12 cellular contexts compared by ENCODE assay signal in genomic region chr2:235087812-235088607, GRCh38.
DNase-seq lines count a peak whose midpoint lies in the region; ATAC-seq, FAIRE-seq and TF ChIP-seq lines count a peak whose summit lies in the region.
"Had no signal": no experiment of that assay in that cellular context is flagged by ENCODE, and none has a peak within 500 bp of the region (broad histone marks: within the 10 kb centered on the region; RNA-seq: fewer than 3 reads in every experiment).

No MANE protein-coding gene starts in this region.

- TF ChIP-seq CTCF in mammary epithelial cell (conservative IDR thresholded peaks at IDR 0.05 in 1 of 2, IDR thresholded peaks at IDR 0.05 in 1 of 2; ENCODE audit: extremely low read depth in 1 of 2, insufficient read depth in 1 of 2, low read depth in 1 of 2, low read length in 2 of 2): no peak
- no peak for TF ChIP-seq CTCF in GM10266 (IDR thresholded peaks at IDR 0.05; ENCODE audit: control insufficient read depth, insufficient read depth, low read depth, missing control alignments)

- peak overlapping the region; percentile 34 for H2AFZ ChIP-seq in mammary epithelial cell (ENCODE audit: low read depth, low read length)

- no TSS peak for BruUV-seq in mammary epithelial cell (replicated peaks; lab: Mats Ljungman, UMichigan)

- no peaks in the 10 kb centered on the region for H3K36me3 Mint-ChIP-seq in activated CD4-positive, alpha-beta T cell treated with anti-CD3 and anti-CD28 coated beads, Interleukin-2, amount 10 ng/mL, durations not matched to agents 24 days and 14 days (ENCODE audit: low read depth)
- H3K36me3 Mint-ChIP-seq: CD8-positive, alpha-beta memory T cell had no signal

- H3K27ac Mint-ChIP-seq in activated CD4-positive, alpha-beta T cell treated with anti-CD3 and anti-CD28 coated beads, Interleukin-2, amount 10 ng/mL, durations not matched to agents 24 days and 14 days: no peak overlapping the region
- H3K27ac Mint-ChIP-seq: CD8-positive, alpha-beta memory T cell had no signal

- peak overlapping the region; percentile 33 for H3K4me2 ChIP-seq in mammary epithelial cell (ENCODE audit: insufficient read depth, low read depth, low read length)

- dilution Hi-C loops in mammary epithelial cell (cut with HindIII; ENCODE audit: low sequenced_read_pairs): no loop called here

- H3K27me3 ChIP-seq in mammary epithelial cell (ENCODE audit: insufficient read depth, low read length): no peaks in the 10 kb centered on the region
- H3K27me3 ChIP-seq: suprapubic skin had no signal

- H3K79me2 ChIP-seq in mammary epithelial cell (ENCODE audit: insufficient read depth, low read length): no peaks in the 10 kb centered on the region

- H4K20me1 ChIP-seq in mammary epithelial cell (ENCODE audit: insufficient read depth, low read length): no peaks in the 10 kb centered on the region

- no peak for FAIRE-seq in GM12891 (lab: Jason Lieb, UNC)

- no peaks in the 10 kb centered on the region for H3K27me3 Mint-ChIP-seq in activated CD4-positive, alpha-beta T cell treated with anti-CD3 and anti-CD28 coated beads, Interleukin-2, amount 10 ng/mL, durations not matched to agents 24 days and 14 days

- no peak overlapping the region for H3K4me3 Mint-ChIP-seq in activated CD4-positive, alpha-beta T cell treated with anti-CD3 and anti-CD28 coated beads, Interleukin-2, amount 10 ng/mL, durations not matched to agents 24 days and 14 days

- no peaks in the 10 kb centered on the region for H3K36me3 ChIP-seq in mammary epithelial cell (ENCODE audit: insufficient read depth, low read length)
- H3K36me3 ChIP-seq: suprapubic skin had no signal

- no peak overlapping the region for H3K9ac ChIP-seq in mammary epithelial cell (ENCODE audit: insufficient read depth, low read length)

- no peaks in the 10 kb centered on the region for H3K4me1 ChIP-seq in mammary epithelial cell (ENCODE audit: insufficient read depth, low read length)
- H3K4me1 ChIP-seq: suprapubic skin had no signal

- DNase-seq in NCI-H2196 treated with DMSO at 0.1 percent for 48 hours (lab: John Stamatoyannopoulos, UW; ENCODE audit: unreplicated experiment) (peak; percentile 18), mammary epithelial cell (no peak), hepatic stellate cell (ENCODE audit: low spot score) (peak; percentile 53), sciatic nerve (ENCODE audit: low spot score) (peak; percentile 80), GM12891 (ENCODE audit: insufficient read length, low spot score) (no peak), GM10266 (ENCODE audit: extremely low spot score) (no peak), NCI-H1417 (lab: John Stamatoyannopoulos, UW) (no peak)
- DNase-seq in activated CD4-positive, alpha-beta T cell treated with anti-CD3 and anti-CD28 coated beads, Interleukin-2, amount 10 ng/mL, durations not matched to agents 24 days and 14 days: no peak
- DNase-seq: CD8-positive, alpha-beta memory T cell; OCI-M1; stimulated activated CD4-positive, alpha-beta T cell treated with anti-CD3 and anti-CD28 coated beads, Interleukin-2, amount 100 ng/mL, for 24 hours had no signal

- CTCF ChIA-PET in mammary epithelial cell (lab: Charles Lee; ENCODE audit: low non-redundant PET): no interaction called here

- H3K4me3 ChIP-seq in mammary epithelial cell (replicated peaks in 1 of 3; ENCODE audit: insufficient read depth in 1 of 3, low read depth in 2 of 3, low read length in 3 of 3): no peak overlapping the region
- H3K4me3 ChIP-seq: suprapubic skin had no signal

- TF ChIP-seq POLR2A in GM12891 (IDR thresholded peaks at IDR 0.05; ENCODE audit: low read depth, low read length): no peak

- peak; percentile 91 for ATAC-seq in sciatic nerve

- H3K9me3 ChIP-seq in mammary epithelial cell (replicated peaks; ENCODE audit: insufficient read depth, low read length): no peaks in the 10 kb centered on the region
- H3K9me3 ChIP-seq: suprapubic skin had no signal

- no peak overlapping the region for H3K27ac ChIP-seq in mammary epithelial cell (ENCODE audit: insufficient read depth, low read depth, low read length)
- H3K27ac ChIP-seq: suprapubic skin had no signal

- in situ Hi-C loops in mammary epithelial cell (cut with MboI; ENCODE audit: low sequenced_read_pairs in 2 of 2): loop anchor here in 1 of 2 donors (25.0 kb wide), 1 partner anchor 951 kb away; no protein-coding TSS in a partner anchor

- H3K4me1 Mint-ChIP-seq in activated CD4-positive, alpha-beta T cell treated with anti-CD3 and anti-CD28 coated beads, Interleukin-2, amount 10 ng/mL, durations not matched to agents 24 days and 14 days: no peaks in the 10 kb centered on the region
- H3K4me1 Mint-ChIP-seq: CD8-positive, alpha-beta memory T cell had no signal

- WGBS in mammary epithelial cell (ENCODE audit: low coverage, missing lambda C conversion rate): 29% methylated on average over 14 of the region's 23 CpGs

- intact Hi-C loops in mammary epithelial cell (cut with micrococcal nuclease) (no loop called here), sciatic nerve (cut with DNase I) (no loop called here)
- intact Hi-C loops in activated CD4-positive, alpha-beta T cell treated with anti-CD3 and anti-CD28 coated beads, Interleukin-2, amount 10 ng/mL, durations not matched to agents 24 days and 14 days (cut with micrococcal nuclease): no loop called here

- H3K9me3 Mint-ChIP-seq in activated CD4-positive, alpha-beta T cell treated with anti-CD3 and anti-CD28 coated beads, Interleukin-2, amount 10 ng/mL, durations not matched to agents 24 days and 14 days: no peaks in the 10 kb centered on the region
- H3K9me3 Mint-ChIP-seq: CD8-positive, alpha-beta memory T cell had no signal

TF ChIP-seq in GM12891, 5 proteins besides CTCF, POLR2A, EP300 and RAD21:
- TF ChIP-seq POU2F2 (IDR thresholded peaks at IDR 0.05; ENCODE audit: low read depth, low read length) (no peak), TAF1 (IDR thresholded peaks at IDR 0.05; ENCODE audit: low read depth, low read length) (no peak), POLR2AphosphoS5 (IDR thresholded peaks at IDR 0.05; ENCODE audit: low read depth, low read length) (no peak), SPI1 (IDR thresholded peaks at IDR 0.05; ENCODE audit: low read depth, low read length) (no peak), PAX5 (IDR thresholded peaks at IDR 0.05; ENCODE audit: insufficient read depth, low read length, severe bottlenecking) (no peak)

Comparison
In these comparisons a context has a peak if more than half of its experiments do, and no peak if none do; other contexts are left out.
1. DNase-seq: peak in NCI-H2196 treated with DMSO at 0.1 percent for 48 hours (single experiment), hepatic stellate cell (single experiment) and sciatic nerve (single experiment); none in mammary epithelial cell (single experiment), GM12891 (single experiment), GM10266 (single experiment), NCI-H1417 (0 of 3) and activated CD4-positive, alpha-beta T cell treated with anti-CD3 and anti-CD28 coated beads, Interleukin-2, amount 10 ng/mL, durations not matched to agents 24 days and 14 days (single experiment).